ENCODE assay signal across 1 cellular context in the genomic region with DNA sequence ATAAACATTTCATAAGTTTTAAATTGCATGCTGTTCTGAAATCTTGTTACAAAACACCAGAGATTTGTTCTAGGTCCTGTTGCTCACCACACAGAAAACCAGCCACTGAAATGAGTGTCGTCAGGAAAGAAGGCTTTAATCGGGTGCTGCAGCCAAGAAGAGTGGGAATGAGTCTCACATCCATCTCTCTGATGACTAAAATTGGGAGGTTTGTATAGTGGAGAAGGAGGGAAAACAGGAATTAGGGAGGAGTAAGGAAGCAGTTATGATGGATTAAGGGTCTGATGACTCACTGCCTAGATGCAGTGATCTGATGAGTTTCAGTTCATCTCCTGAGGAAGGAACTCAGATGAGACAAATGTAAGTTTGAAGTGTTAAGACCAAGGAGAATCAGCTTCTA.
TF ChIP-seq lines count a peak whose summit lies in the region.

No MANE protein-coding gene starts in this region.

TF ChIP-seq in IMR-90, 13 proteins besides CTCF, POLR2A, EP300 and RAD21:
- TF ChIP-seq MXI1 (IDR thresholded peaks at IDR 0.05; ENCODE audit: borderline replicate concordance, low read depth, low read length) = no peak
- no peak for TF ChIP-seq FOS (IDR thresholded peaks at IDR 0.05; ENCODE audit: low read depth, low read length)
- no peak for TF ChIP-seq CEBPB (IDR thresholded peaks at IDR 0.05; ENCODE audit: low read depth, low read length)
